In genomic region chr14:23306412-23307145, GRCh38 we compare ENCODE assay signal across 1 cellular context.
TF ChIP-seq lines count a peak whose summit lies in the region.

TSS of gene BCL2L2 (plus strand) at chr14:23306833. CDS start at chr14:23307768, 935 bp downstream.

TF ChIP-seq in K562, 482 proteins besides CTCF, POLR2A, EP300 and RAD21 (continued from another document and continues in another):
- peak in 1 of 3 experiments; percentile 47; a peak in 1 of 6 replicates for TF ChIP-seq ZBTB11 (CRISPR knock-in tag; IDR thresholded peaks at IDR 0.05)
- peak; percentile 31; the same call in 1 of the 2 replicates for TF ChIP-seq ZNF384 (IDR thresholded peaks at IDR 0.05; ENCODE audit: low read depth, low read length)
- TF ChIP-seq HDAC2 (IDR thresholded peaks at IDR 0.05), result 0 out of 2 replicates have a peak, but pooled peaks have one; percentile 60
- peak; percentile 58; the same call in 1 of the 2 replicates for TF ChIP-seq THAP12 (CRISPR knock-in tag; IDR thresholded peaks at IDR 0.05)
- peak; percentile 55 for TF ChIP-seq CTBP1 (IDR thresholded peaks at IDR 0.05; ENCODE audit: borderline replicate concordance)
- TF ChIP-seq JUND (IDR thresholded peaks at IDR 0.05; ENCODE audit: borderline replicate concordance, low read depth, low read length), result peak; percentile 54; the same call in 1 of the 2 replicates
- TF ChIP-seq JUND (tag; IDR thresholded peaks at IDR 0.05; ENCODE audit: borderline replicate concordance, low read depth, low read length), result peak; percentile 39; the same call in 1 of the 3 replicates
- TF ChIP-seq ZFX (CRISPR knock-in tag; IDR thresholded peaks at IDR 0.05), result peak; percentile 94
- TF ChIP-seq AFF4 (CRISPR knock-in tag; IDR thresholded peaks at IDR 0.05), result 0 out of 2 replicates have a peak, but pooled peaks have one; percentile 46
- TF ChIP-seq TCF3 (CRISPR knock-in tag; IDR thresholded peaks at IDR 0.05), result no peak
- TF ChIP-seq RBM14 (IDR thresholded peaks at IDR 0.05; ENCODE audit: borderline replicate concordance, insufficient read depth, low read depth, low read length), result 0 out of 2 replicates have a peak, but pooled peaks have one; percentile 9
- no peak for TF ChIP-seq HINFP (tag; conservative IDR thresholded peaks at IDR 0.05; ENCODE audit: low read depth)
- TF ChIP-seq RUNX1 (IDR thresholded peaks at IDR 0.05; ENCODE audit: low read depth), result peak; percentile 78; the same call in 1 of the 2 replicates
- TF ChIP-seq MYC (IDR thresholded peaks at IDR 0.05; ENCODE audit: low read depth, low read length), result peak; percentile 62; the same call in 1 of the 2 replicates
- no peak for TF ChIP-seq MYC (CRISPR knock-in tag; IDR thresholded peaks at IDR 0.05; ENCODE audit: borderline replicate concordance, low read depth)
- TF ChIP-seq TBP (optimal IDR thresholded peaks at IDR 0.05; ENCODE audit: low read depth, low read length), result peak; percentile 74
- TF ChIP-seq SIX5 (IDR thresholded peaks at IDR 0.05; ENCODE audit: borderline replicate concordance in 1 of 2, insufficient read depth in 1 of 2, low read depth in 1 of 2, low read length in 2 of 2), result peak in 1 of 2 experiments; percentile 2; a peak in 1 of 4 replicates
- TF ChIP-seq GTF2A2 (tag; IDR thresholded peaks at IDR 0.05), result no peak
- TF ChIP-seq ZHX1 (conservative IDR thresholded peaks at IDR 0.05; ENCODE audit: low read length), result peak; percentile 63; the same call in 1 of the 2 replicates
- TF ChIP-seq PML (IDR thresholded peaks at IDR 0.05; ENCODE audit: low read length), result peak; percentile 45; the same call in 1 of the 2 replicates
- no peak for TF ChIP-seq YBX1 (IDR thresholded peaks at IDR 0.05)
- no peak for TF ChIP-seq ZNF232 (CRISPR knock-in tag; IDR thresholded peaks at IDR 0.05)
- TF ChIP-seq ELF2 (CRISPR knock-in tag; IDR thresholded peaks at IDR 0.05), result peak; percentile 84
- TF ChIP-seq ZMIZ1 (IDR thresholded peaks at IDR 0.05; ENCODE audit: low read depth in 2 of 2, low read length in 2 of 2), result 0 out of 4 replicates have a peak, but pooled peaks of 1 of the 2 experiments have one; percentile 13
- TF ChIP-seq SMARCC2 (IDR thresholded peaks at IDR 0.05; ENCODE audit: low read depth), result 0 out of 2 replicates have a peak, but pooled peaks have one; percentile 28
- peak; percentile 28 for TF ChIP-seq SAP30 (IDR thresholded peaks at IDR 0.05; ENCODE audit: borderline replicate concordance, insufficient read depth, low read depth, low read length, poor library complexity, severe bottlenecking)
- peak; percentile 89 for TF ChIP-seq ARID4B (CRISPR knock-in tag; IDR thresholded peaks at IDR 0.05)
- TF ChIP-seq POLR2G (IDR thresholded peaks at IDR 0.05; ENCODE audit: low read depth, low read length), result peak; percentile 80
- no peak for TF ChIP-seq ZNF655 (CRISPR knock-in tag; IDR thresholded peaks at IDR 0.05)
- peak; percentile 12 to 51; a peak in 1 of 4 replicates for TF ChIP-seq TRIM24 (IDR thresholded peaks at IDR 0.05)
